In genomic region chr12:53180270-53180930, GRCh38 we compare ENCODE assay signal across 1 cellular context.
TF ChIP-seq lines count a peak whose summit lies in the region.

TSS of gene CSAD (minus strand) at chr12:53180925. CDS start at chr12:53173470, 7,455 bp downstream.
TSS of gene ZNF740 (plus strand) at chr12:53180722. CDS start at chr12:53181984, 1,262 bp downstream.

TF ChIP-seq in HEK293, 187 proteins besides CTCF, POLR2A, EP300 and RAD21 (continued from another document):
- TF ChIP-seq ZNF292 (tag by site-specific recombination; IDR thresholded peaks at IDR 0.05; ENCODE audit: borderline replicate concordance, low read depth): no peak
- no peak for TF ChIP-seq PRDM1 (tag by site-specific recombination; IDR thresholded peaks at IDR 0.05)
- TF ChIP-seq ZBTB21 (tag by site-specific recombination; IDR thresholded peaks at IDR 0.05): 0 out of 2 replicates have a peak, but pooled peaks have one; percentile 31
- TF ChIP-seq ZNF391 (tag by site-specific recombination; IDR thresholded peaks at IDR 0.05; ENCODE audit: borderline replicate concordance, low read depth): peak; percentile 77; the same call in 1 of the 2 replicates
- TF ChIP-seq KLF17 (tag by site-specific recombination; IDR thresholded peaks at IDR 0.05): peak; percentile 73
- peak; percentile 72 for TF ChIP-seq ZNF324 (tag by site-specific recombination; IDR thresholded peaks at IDR 0.05)
- peak; percentile 73 for TF ChIP-seq KLF9 (tag by site-specific recombination; IDR thresholded peaks at IDR 0.05; ENCODE audit: low read depth)
- TF ChIP-seq ZNF580 (tag by site-specific recombination; IDR thresholded peaks at IDR 0.05): peak; percentile 82
- TF ChIP-seq GLIS2 (tag by site-specific recombination; IDR thresholded peaks at IDR 0.05): peak; percentile 99
- peak; percentile 98 for TF ChIP-seq ZNF398 (tag by site-specific recombination; IDR thresholded peaks at IDR 0.05)
- TF ChIP-seq EGR2 (tag by site-specific recombination; IDR thresholded peaks at IDR 0.05; ENCODE audit: low read depth): peak; percentile 86
- no peak for TF ChIP-seq ZNF112 (tag by site-specific recombination; IDR thresholded peaks at IDR 0.05)
- TF ChIP-seq PRDM4 (tag by site-specific recombination; IDR thresholded peaks at IDR 0.05): peak; percentile 43; the same call in 1 of the 2 replicates
- TF ChIP-seq ZBTB26 (tag by site-specific recombination; optimal IDR thresholded peaks at IDR 0.05): peak; percentile 90
- no peak for TF ChIP-seq ZNF704 (tag by site-specific recombination; IDR thresholded peaks at IDR 0.05)
- no peak for TF ChIP-seq ZNF529 (tag by site-specific recombination; IDR thresholded peaks at IDR 0.05; ENCODE audit: insufficient replicate concordance)
- TF ChIP-seq ZNF837 (tag by site-specific recombination; IDR thresholded peaks at IDR 0.05): no peak
- peak; percentile 43; the same call in 1 of the 2 replicates for TF ChIP-seq ZNF501 (tag by site-specific recombination; IDR thresholded peaks at IDR 0.05)
- TF ChIP-seq REST (tag by site-specific recombination; IDR thresholded peaks at IDR 0.05): 0 out of 2 replicates have a peak, but pooled peaks have one; percentile 10
- peak; percentile 11; the same call in 1 of the 2 replicates for TF ChIP-seq ZNF596 (tag by site-specific recombination; IDR thresholded peaks at IDR 0.05)
- no peak for TF ChIP-seq ZNF658 (tag by site-specific recombination; IDR thresholded peaks at IDR 0.05)
- TF ChIP-seq ZNF302 (tag by site-specific recombination; IDR thresholded peaks at IDR 0.05; ENCODE audit: low read depth): no peak
- TF ChIP-seq ZIC2 (tag by site-specific recombination; IDR thresholded peaks at IDR 0.05): peak; percentile 95
- TF ChIP-seq ZNF560 (tag by site-specific recombination; IDR thresholded peaks at IDR 0.05; ENCODE audit: borderline replicate concordance): no peak
TF ChIP-seq in HEK293: peak in this region for 51.
